Comparison of ENCODE assay signal across 26 cellular contexts in genomic region chrX:13288671-13289070, GRCh38. TPM values are rescaled to one million over a fixed set of nuclear protein-coding genes. Genes with fewer than 3 reads are reported as not detected.
"Had no signal": no experiment of that assay in that cellular context is flagged by ENCODE, and none has a peak within 500 bp of the region (broad histone marks: within the 10 kb centered on the region; RNA-seq: fewer than 3 reads in every experiment).

No MANE protein-coding gene starts in this region.

- H3K27ac Mint-ChIP-seq: activated naive CD8-positive, alpha-beta T cell; activated T-helper 1 cell treated with anti-CD3 and anti-CD28 coated beads, Interleukin-12 subunit alpha, Interleukin-12 subunit beta, Interleukin-2, Interleukin-4 antibody, amounts not matched to agents 30 ng/mL and 10 ng/mL and 1 ng/mL, durations not matched to agents 14 hours and 24 hours and 36 hours; progenitor cell of endocrine pancreas had no signal

- H3K9me3 ChIP-seq: uterus had no signal

- ATAC-seq: foreskin keratinocyte had no signal

- H3K27me3 Mint-ChIP-seq: activated naive CD8-positive, alpha-beta T cell; progenitor cell of endocrine pancreas had no signal

- H3K27me3 ChIP-seq: cardiac muscle cell, foreskin keratinocyte, right atrium auricular region, tibial artery, uterus had no signal

- H3K36me3 ChIP-seq: cardiac muscle cell, right atrium auricular region, tibial artery, uterus, WERI-Rb-1 had no signal

- H3K4me1 ChIP-seq: right atrium auricular region, tibial artery, uterus had no signal

- H3K4me3 Mint-ChIP-seq: activated naive CD8-positive, alpha-beta T cell; activated T-helper 1 cell treated with anti-CD3 and anti-CD28 coated beads, Interleukin-12 subunit alpha, Interleukin-12 subunit beta, Interleukin-2, Interleukin-4 antibody, amounts not matched to agents 30 ng/mL and 10 ng/mL and 1 ng/mL, durations not matched to agents 14 hours and 24 hours and 36 hours; neural crest cell had no signal

- H3K4me3 ChIP-seq: cardiac muscle cell, dorsolateral prefrontal cortex, lung, right atrium auricular region, tibial artery, uterus had no signal

- H3K27ac ChIP-seq: cardiac muscle cell, dorsolateral prefrontal cortex, foreskin keratinocyte, right atrium auricular region, tibial artery, uterus had no signal

- DNase-seq: activated CD4-positive, alpha-beta T cell treated with anti-CD3 and anti-CD28 coated beads, Interleukin-2, amount 50 U/mL, for 48 hours; activated gamma-delta T cell treated with Interleukin-2 at 50 U/mL for 16 hours; activated T-cell treated with anti-CD3 and anti-CD28 coated beads for 4 hours; dorsolateral prefrontal cortex; foreskin keratinocyte; glutamatergic neuron; hypothalamus; islet precursor cell; stimulated activated CD4-positive, alpha-beta T cell treated with anti-CD3 and anti-CD28 coated beads, Interleukin-2, amount 100 ng/mL, for 24 hours; stimulated activated naive CD4-positive, alpha-beta T cell treated with Interleukin-2 at 50 U/mL for 16 hours; tibial artery; uterus; WERI-Rb-1 had no signal

RNA-seq across cellular contexts. Expression of gene ATXN3L, which starts 31.2 kb away (rescaled TPM):
- total RNA-seq: activated T-helper 1 cell treated with anti-CD3 and anti-CD28 coated beads, Interleukin-12 subunit alpha, Interleukin-12 subunit beta, Interleukin-2, Interleukin-4 antibody, amounts not matched to agents 30 ng/mL and 10 ng/mL and 1 ng/mL, durations not matched to agents 14 hours and 24 hours and 36 hours; cardiac muscle cell; dorsolateral prefrontal cortex; epithelial cell of proximal tubule; fibroblast of lung; foreskin keratinocyte; lung; myocyte; neural crest cell; omental fat pad; progenitor cell of endocrine pancreas; right atrium auricular region; subcutaneous adipose tissue; T-helper 2 cell treated with Interferon-gamma antibody and Interleukin-4, amounts not matched to agents 100 ng/mL and 5 ng/mL, for 36 hours; uterus had no signal
- polyA plus RNA-seq: cardiac muscle cell, fibroblast of lung, foreskin keratinocyte, lung had no signal
